ENCODE assay signal across 8 cellular contexts in the genomic region with DNA sequence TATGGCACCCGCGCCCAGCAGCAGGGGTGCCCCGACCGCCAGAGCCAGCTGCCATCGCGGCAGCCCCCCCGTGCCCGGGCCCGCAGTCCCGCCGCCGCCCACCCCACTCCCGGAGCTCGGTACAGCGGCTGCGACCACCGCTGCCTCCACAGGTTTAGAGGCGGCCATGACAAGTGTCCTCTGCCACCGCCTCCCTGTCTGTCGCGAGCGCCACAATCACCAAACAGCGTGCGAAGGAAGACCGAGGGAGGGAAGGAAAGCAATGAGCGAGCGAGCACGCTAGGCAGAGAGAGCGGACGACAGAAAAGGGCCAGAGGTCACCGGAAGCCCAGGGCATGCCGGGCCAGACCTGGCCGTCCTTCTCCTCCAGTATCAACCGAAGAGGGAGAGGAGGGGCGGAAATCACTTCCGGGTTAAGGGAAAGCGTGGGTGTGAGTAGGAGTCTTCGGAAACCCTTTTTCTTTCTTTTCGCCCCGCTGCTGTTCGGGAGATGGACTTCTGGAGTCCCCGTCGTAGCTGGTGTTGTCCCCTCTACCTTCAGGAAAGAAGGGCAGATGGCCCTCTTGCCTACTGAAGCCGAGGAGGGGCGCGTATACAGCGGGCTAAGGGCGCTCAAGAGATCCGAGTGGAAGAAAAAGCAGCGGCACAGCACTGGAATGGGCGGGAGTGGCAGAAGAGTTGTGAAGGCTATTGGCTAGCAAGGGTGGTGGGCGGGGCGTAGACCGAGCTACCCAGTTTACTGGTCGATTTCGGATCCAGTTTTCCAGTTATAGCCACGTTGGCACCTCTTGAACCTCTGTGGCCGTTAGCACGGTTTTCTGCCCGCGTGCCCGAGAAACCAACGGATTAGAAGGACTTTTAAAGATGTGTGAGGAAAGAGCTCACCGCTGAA. TPM values are rescaled to one million over a fixed set of nuclear protein-coding genes. Genes with fewer than 3 reads are reported as not detected.
DNase-seq lines count a peak whose midpoint lies in the region; ATAC-seq and TF ChIP-seq lines count a peak whose summit lies in the region.

A gene with protein sequence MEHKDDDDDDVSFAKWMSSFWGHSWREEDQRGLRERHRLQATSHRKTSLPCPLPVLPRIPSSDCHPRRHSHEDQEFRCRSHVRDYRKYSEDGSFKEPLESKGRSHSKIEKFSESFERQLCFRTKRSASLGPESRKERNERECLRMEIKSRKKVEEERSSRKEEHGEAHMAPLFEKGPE (plus strand): TSS at position 758 of the 892 bp plus-strand sequence. CDS start 28,191 bp downstream, outside the sequence.
A gene (minus strand): TSS at position 308 of the 892 bp plus-strand sequence. CDS start 140 bp downstream, at position 168.

- H3K9me3 ChIP-seq in left ventricle myocardium inferior (replicated peaks) (no peaks in the 10 kb centered on the region), upper lobe of right lung (no peaks in the 10 kb centered on the region)

- H3K4me1 ChIP-seq in left ventricle myocardium inferior (peaks cover 72% of the 10 kb centered on the region), upper lobe of right lung (peaks cover 44% of the 10 kb centered on the region)

- H3K27ac ChIP-seq in left ventricle myocardium inferior (replicated peaks) = peak within 1 kb of the TSS; percentile 97
- peak within 1 kb of the TSS; percentile 94 for H3K27ac ChIP-seq in upper lobe of right lung

- H3K27me3 ChIP-seq in left ventricle myocardium inferior (ENCODE audit: low read depth) = no peaks in the 10 kb centered on the region
- H3K27me3 ChIP-seq in upper lobe of right lung = no peaks in the 10 kb centered on the region

- ATAC-seq in HG02884 (IDR thresholded peaks at IDR 0.05; ENCODE audit: unreplicated experiment) (peak; percentile 90), upper lobe of right lung (peak; percentile 98)

- DNase-seq in NCI-H146 treated with DMSO at 0.1 percent for 48 hours (lab: John Stamatoyannopoulos, UW; ENCODE audit: unreplicated experiment) (peak; percentile 96), T-helper 1 cell (peak; percentile 87 to 96 (median 91)), amniotic stem cell (lab: John Stamatoyannopoulos, UW) (peak; percentile 97), left ventricle myocardium inferior (peak; percentile 99), posterior vena cava (ENCODE audit: low spot score) (peak; percentile 99), upper lobe of right lung (peak; percentile 99)

- intact Hi-C loops in left ventricle myocardium inferior (cut with micrococcal nuclease) = no loop called here
- intact Hi-C loops in posterior vena cava (cut with DNase I) = no loop called here
- intact Hi-C loops in upper lobe of right lung (cut with DNase I) = no loop called here

- peak; percentile 85 for TF ChIP-seq POLR2A in GM15510 (IDR thresholded peaks at IDR 0.05; ENCODE audit: borderline replicate concordance, extremely low read depth, insufficient read length)

- H3K4me3 ChIP-seq in left ventricle myocardium inferior (peak within 1 kb of the TSS; percentile 99), upper lobe of right lung (peak within 1 kb of the TSS; percentile 98)

- H3K36me3 ChIP-seq in left ventricle myocardium inferior (no peaks in the 10 kb centered on the region), upper lobe of right lung (no peaks in the 10 kb centered on the region)

- TF ChIP-seq CTCF in left ventricle myocardium inferior (IDR thresholded peaks at IDR 0.05; ENCODE audit: borderline replicate concordance) = no peak
- no peak for TF ChIP-seq CTCF in upper lobe of right lung (IDR thresholded peaks at IDR 0.05)

RNA-seq across cellular contexts. Expression of the first gene that starts in this region (rescaled TPM):
- 4.2 TPM for total RNA-seq in left ventricle myocardium inferior
- total RNA-seq in posterior vena cava = 1 to 10 TPM; 4.0 to 7.6 TPM
- total RNA-seq in upper lobe of right lung = 1.9 TPM

RNA-seq across cellular contexts. Expression of the second gene that starts in this region (rescaled TPM):
- total RNA-seq in left ventricle myocardium inferior (65.4 TPM), posterior vena cava (10 to 100 TPM; 38.2 to 39.8 TPM), upper lobe of right lung (29.6 TPM)

Comparison
In these comparisons a context has a peak if more than half of its experiments do, and no peak if none do; other contexts are left out.
1. Peak in every context shown above with its lines: DNase-seq, ATAC-seq, H3K4me3 ChIP-seq and H3K27ac ChIP-seq.